ENCODE assay signal across 30 cellular contexts in genomic region chr18:34970106-34970505, GRCh38.
DNase-seq lines count a peak whose midpoint lies in the region; ATAC-seq and TF ChIP-seq lines count a peak whose summit lies in the region.
"Had no signal": no experiment of that assay in that cellular context is flagged by ENCODE, and none has a peak within 500 bp of the region (broad histone marks: within the 10 kb centered on the region; RNA-seq: fewer than 3 reads in every experiment).

No MANE protein-coding gene starts in this region.

- H3K79me2 ChIP-seq in mammary epithelial cell (ENCODE audit: insufficient read depth, low read length): no peaks in the 10 kb centered on the region

- in situ Hi-C loops in IMR-90 (cut with MboI; ENCODE audit: low sequenced_read_pairs) (no loop called here), mammary epithelial cell (cut with MboI; ENCODE audit: low sequenced_read_pairs in 2 of 2) (no loop called here)

- H3K4me1 ChIP-seq in IMR-90 (ENCODE audit: control insufficient read depth, insufficient read depth, low read length) (no peaks in the 10 kb centered on the region), mammary epithelial cell (ENCODE audit: insufficient read depth, low read length) (no peaks in the 10 kb centered on the region), skeletal muscle tissue (ENCODE audit: control insufficient read depth in 3 of 3, insufficient read depth in 3 of 3, low read length in 3 of 3) (peaks cover 11 to 38% (median 35%) of the 10 kb centered on the region in 3 donors)
- H3K4me1 ChIP-seq: sigmoid colon had no signal

- H2AFZ ChIP-seq in IMR-90 (replicated peaks; ENCODE audit: low read length, poor library complexity): no peak overlapping the region
- H2AFZ ChIP-seq in mammary epithelial cell (ENCODE audit: low read depth, low read length): no peak overlapping the region

- H3K9me3 ChIP-seq in IMR-90 (ENCODE audit: control insufficient read depth, insufficient read depth, low read length) (no peaks in the 10 kb centered on the region), mammary epithelial cell (replicated peaks; ENCODE audit: insufficient read depth, low read length) (no peaks in the 10 kb centered on the region), skeletal muscle tissue (ENCODE audit: control insufficient read depth in 3 of 3, low read length in 3 of 3) (no peaks in the 10 kb centered on the region)
- H3K9me3 ChIP-seq: BLaER1 had no signal

- H3K79me1 ChIP-seq in IMR-90 (ENCODE audit: low read depth in 1 of 2, low read length in 2 of 2): no peaks in the 10 kb centered on the region

- H4K20me1 ChIP-seq in IMR-90 (ENCODE audit: insufficient read depth, low read length) (no peaks in the 10 kb centered on the region), mammary epithelial cell (ENCODE audit: insufficient read depth, low read length) (no peaks in the 10 kb centered on the region)
- H4K20me1 ChIP-seq: BLaER1 had no signal

- H2BK5ac ChIP-seq in IMR-90 (ENCODE audit: low read depth, low read length, poor library complexity, severe bottlenecking): no peak overlapping the region

- H2BK20ac ChIP-seq in IMR-90 (ENCODE audit: low read depth, low read length): peak overlapping the region; percentile 61; the same call in 1 of the 2 replicates

- TF ChIP-seq CTCF in IMR-90 (conservative IDR thresholded peaks at IDR 0.05; ENCODE audit: low read depth, low read length) (no peak), mammary epithelial cell (conservative IDR thresholded peaks at IDR 0.05 in 1 of 2, IDR thresholded peaks at IDR 0.05 in 1 of 2; ENCODE audit: extremely low read depth in 1 of 2, insufficient read depth in 1 of 2, low read depth in 1 of 2, low read length in 2 of 2) (no peak), foreskin fibroblast (IDR thresholded peaks at IDR 0.05; ENCODE audit: low read depth, low read length) (no peak)

- WGBS in IMR-90 (ENCODE audit: extremely low coverage in 2 of 2, insufficient read length in 1 of 2), 2 experiments: 45% methylated on average over 3 of the region's 3 CpGs; no CpG with 5 or more reads in 1 of the 2 experiments
- 46% methylated on average over 3 of the region's 3 CpGs for WGBS in mammary epithelial cell (ENCODE audit: low coverage, missing lambda C conversion rate)

- no peak overlapping the region for H2BK15ac ChIP-seq in IMR-90 (ENCODE audit: low read depth, low read length)

- H3K4me3 ChIP-seq in IMR-90 (ENCODE audit: insufficient read depth, low read depth, low read length): no peak overlapping the region
- H3K4me3 ChIP-seq in mammary epithelial cell (replicated peaks in 1 of 3; ENCODE audit: insufficient read depth in 1 of 3, low read depth in 2 of 3, low read length in 3 of 3): no peak overlapping the region
- no peak overlapping the region for H3K4me3 ChIP-seq in foreskin fibroblast (ENCODE audit: low read depth in 1 of 2, low read length in 2 of 2)
- no peak overlapping the region for H3K4me3 ChIP-seq in skeletal muscle tissue (ENCODE audit: low read length in 3 of 3)
- H3K4me3 ChIP-seq: BLaER1, sigmoid colon had no signal

- peak overlapping the region; percentile 75 for H3K4ac ChIP-seq in IMR-90 (ENCODE audit: low read depth, low read length)

- TF ChIP-seq RAD21 in IMR-90 (IDR thresholded peaks at IDR 0.05; ENCODE audit: low read length): no peak

- no peak for TF ChIP-seq POLR2A in IMR-90 (IDR thresholded peaks at IDR 0.05; ENCODE audit: low read depth, low read length)

- H4K8ac ChIP-seq in IMR-90 (ENCODE audit: low read depth in 2 of 2, low read length in 2 of 2): no peak overlapping the region; a peak in 1 of 4 replicates

- H2BK120ac ChIP-seq in IMR-90 (ENCODE audit: low read depth, low read length): peak overlapping the region; percentile 67

- H3K36me3 ChIP-seq in IMR-90 (ENCODE audit: control insufficient read depth, insufficient read depth, low read length) (no peaks in the 10 kb centered on the region), mammary epithelial cell (ENCODE audit: insufficient read depth, low read length) (no peaks in the 10 kb centered on the region), skeletal muscle tissue (ENCODE audit: control insufficient read depth in 3 of 3, insufficient read depth in 3 of 3, low read length in 3 of 3) (peaks cover 0 to 4% (median 0%) of the 10 kb centered on the region in 3 donors)
- H3K36me3 ChIP-seq: BLaER1, sigmoid colon had no signal

- no peak overlapping the region for H3K9ac ChIP-seq in IMR-90 (ENCODE audit: low read depth, low read length)
- H3K9ac ChIP-seq in mammary epithelial cell (ENCODE audit: insufficient read depth, low read length): no peak overlapping the region
- no peak overlapping the region for H3K9ac ChIP-seq in skeletal muscle tissue (ENCODE audit: low read depth in 1 of 3, low read length in 3 of 3)
- H3K9ac ChIP-seq: BLaER1 had no signal

- CTCF ChIA-PET in IMR-90 (lab: Yijun Ruan, JAX): no interaction called here
- CTCF ChIA-PET in mammary epithelial cell (lab: Charles Lee; ENCODE audit: low non-redundant PET): no interaction called here

- intact Hi-C loops in IMR-90 (cut with micrococcal nuclease): loop anchor here (10.0 kb wide), 1 partner anchor 375 kb away; no protein-coding TSS in a partner anchor
- intact Hi-C loops in mammary epithelial cell (cut with micrococcal nuclease): loop anchor here (10.0 kb wide), 2 partner anchors 265 to 375 kb away; partner anchors contain the start of gene ZNF24

- BruUV-seq in IMR-90 (replicated peaks; lab: Mats Ljungman, UMichigan) (no TSS peak), mammary epithelial cell (replicated peaks; lab: Mats Ljungman, UMichigan) (no TSS peak)

- no peak overlapping the region for H3K18ac ChIP-seq in IMR-90 (ENCODE audit: low read depth, low read length)

- H3K27ac ChIP-seq in IMR-90 (ENCODE audit: insufficient read depth, low read length): no peak overlapping the region
- H3K27ac ChIP-seq in mammary epithelial cell (ENCODE audit: insufficient read depth, low read depth, low read length): no peak overlapping the region
- H3K27ac ChIP-seq in skeletal muscle tissue (ENCODE audit: low read depth, low read length): peak overlapping the region; percentile 80
- H3K27ac ChIP-seq: BLaER1, sigmoid colon, VCaP had no signal

- H4K91ac ChIP-seq in IMR-90 (ENCODE audit: insufficient read depth, low read depth, low read length): peak overlapping the region; percentile 52; the same call in 1 of the 2 replicates

- no peak overlapping the region for H3K56ac ChIP-seq in IMR-90 (ENCODE audit: extremely low read depth, insufficient read depth, low read length)

- H3K27me3 ChIP-seq in IMR-90 (ENCODE audit: control insufficient read depth, insufficient read depth, low read length) (peaks cover 5% of the 10 kb centered on the region; the same call in 1 of the 2 replicates), mammary epithelial cell (ENCODE audit: insufficient read depth, low read length) (peaks cover 4% of the 10 kb centered on the region), skeletal muscle tissue (ENCODE audit: control insufficient read depth in 3 of 3, insufficient read depth in 3 of 3, low read length in 3 of 3) (no peaks in the 10 kb centered on the region)
- H3K27me3 ChIP-seq: BLaER1, sigmoid colon had no signal

- H3K9me1 ChIP-seq in IMR-90 (ENCODE audit: insufficient read depth, low read length): peaks cover 3% of the 10 kb centered on the region; the same call in 1 of the 2 replicates

- POLR2A ChIA-PET in IMR-90 (lab: Charles Lee; ENCODE audit: unreplicated experiment): no interaction called here

- H2AK9ac ChIP-seq in IMR-90 (replicated peaks; ENCODE audit: low read depth, low read length, poor library complexity): no peak overlapping the region

- no peak overlapping the region; the same call in 1 of the 2 replicates for H3K4me2 ChIP-seq in IMR-90 (ENCODE audit: low read depth, low read length)
- no peak overlapping the region for H3K4me2 ChIP-seq in mammary epithelial cell (ENCODE audit: insufficient read depth, low read depth, low read length)
- H3K4me2 ChIP-seq: BLaER1 had no signal

- dilution Hi-C loops in IMR-90 (cut with HindIII; ENCODE audit: low sequenced_read_pairs, unreplicated experiment): no loop called here
- dilution Hi-C loops in mammary epithelial cell (cut with HindIII; ENCODE audit: low sequenced_read_pairs): no loop called here

- peak; percentile 51 for DNase-seq in IMR-90
- peak; percentile 30 for DNase-seq in mammary epithelial cell
- DNase-seq in foreskin fibroblast: peak; percentile 43 to 78
- no peak for DNase-seq in NCI-H1436 (lab: John Stamatoyannopoulos, UW)
- DNase-seq in DMS153 (lab: John Stamatoyannopoulos, UW): no peak
- DNase-seq: activated CD4-positive, alpha-beta T cell treated with anti-CD3 and anti-CD28 coated beads for 4 hours; activated naive CD4-positive, alpha-beta T cell treated with anti-CD3 and anti-CD28 coated beads, Interleukin-2, amount 50 U/mL, for 16 hours; anterior cingulate cortex; central memory CD4-positive, alpha-beta T cell; head of caudate nucleus; Karpas-422; midbrain; naive B cell; NCI-H146; NCI-H2107; NCI-H748 treated with DMSO at 0.1 percent for 48 hours; nucleus accumbens; SHP77 treated with DMSO at 0.1 percent for 48 hours; sigmoid colon; substantia nigra; SW 1271; T-helper 9 cell had no signal

- no peak overlapping the region for H2AK5ac ChIP-seq in IMR-90 (ENCODE audit: low read depth, low read length)

- peak overlapping the region; percentile 58; the same call in 1 of the 2 replicates for H3K14ac ChIP-seq in IMR-90 (replicated peaks; ENCODE audit: low read depth, low read length)

- H4K5ac ChIP-seq in IMR-90 (ENCODE audit: low read depth, low read length): no peak overlapping the region

- H3K23ac ChIP-seq in IMR-90 (ENCODE audit: low read depth, low read length): no peak overlapping the region

- no peak for ATAC-seq in IMR-90 (ENCODE audit: low read depth)
- no peak for ATAC-seq in GM18861 (IDR thresholded peaks at IDR 0.05; ENCODE audit: unreplicated experiment)
- ATAC-seq: HCT116; HepG2; Panc1; stimulated activated memory B cell treated with anti-CD40 and anti-IgM and Interleukin-4, amounts not matched to agents 10 μg/mL and 1 μg/mL and 100 μg/mL, for 72 hours had no signal

TF ChIP-seq in IMR-90, 13 proteins besides CTCF, POLR2A, EP300 and RAD21 (continues in another document):
- no peak for TF ChIP-seq CHD1 (IDR thresholded peaks at IDR 0.05; ENCODE audit: low read depth, low read length)
- TF ChIP-seq FOS (IDR thresholded peaks at IDR 0.05; ENCODE audit: low read depth, low read length): no peak
- no peak for TF ChIP-seq SMC3 (IDR thresholded peaks at IDR 0.05; ENCODE audit: low read depth, low read length)
- no peak for TF ChIP-seq RCOR1 (IDR thresholded peaks at IDR 0.05; ENCODE audit: insufficient replicate concordance, low read length)
- no peak for TF ChIP-seq BHLHE40 (IDR thresholded peaks at IDR 0.05; ENCODE audit: low read depth, low read length)
- no peak for TF ChIP-seq CEBPB (IDR thresholded peaks at IDR 0.05; ENCODE audit: low read depth, low read length)
- TF ChIP-seq MXI1 (IDR thresholded peaks at IDR 0.05; ENCODE audit: borderline replicate concordance, low read depth, low read length): no peak
- no peak for TF ChIP-seq NFE2L2 (IDR thresholded peaks at IDR 0.05; ENCODE audit: low read depth, low read length)

Comparison
In these comparisons a context has a peak if more than half of its experiments do, and no peak if none do; other contexts are left out.
1. DNase-seq: peak in IMR-90 (single experiment), mammary epithelial cell (single experiment) and foreskin fibroblast (2 of 2); none in NCI-H1436 (single experiment) and DMS153 (single experiment).